1 cellular context compared by ENCODE assay signal in genomic region chr5:14183187-14183939, GRCh38.
TF ChIP-seq lines count a peak whose summit lies in the region.

No MANE protein-coding gene starts in this region.

TF ChIP-seq in HEK293, 187 proteins besides CTCF, POLR2A, EP300 and RAD21 (continued from another document):
- TF ChIP-seq SCRT2 (tag by site-specific recombination; IDR thresholded peaks at IDR 0.05) (peak; percentile 76), PRDM6 (tag by site-specific recombination; IDR thresholded peaks at IDR 0.05) (peak; percentile 93), ZBTB44 (tag by site-specific recombination; IDR thresholded peaks at IDR 0.05) (peak; percentile 58; the same call in 1 of the 2 replicates), PRDM1 (tag by site-specific recombination; IDR thresholded peaks at IDR 0.05) (peak; percentile 36; the same call in 1 of the 2 replicates)
